ENCODE assay signal across 13 cellular contexts in genomic region chr6:88135578-88136114, GRCh38. TPM values are rescaled to one million over a fixed set of nuclear protein-coding genes. Genes with fewer than 3 reads are reported as not detected.
DNase-seq lines count a peak whose midpoint lies in the region; ATAC-seq and TF ChIP-seq lines count a peak whose summit lies in the region.
"Had no signal": no experiment of that assay in that cellular context is flagged by ENCODE, and none has a peak within 500 bp of the region (broad histone marks: within the 10 kb centered on the region; RNA-seq: fewer than 3 reads in every experiment).

No MANE protein-coding gene starts in this region.

- TF ChIP-seq CTCF in GM20000 (IDR thresholded peaks at IDR 0.05; ENCODE audit: extremely low read depth, missing control alignments) (no peak), ovary (IDR thresholded peaks at IDR 0.05) (no peak), coronary artery (IDR thresholded peaks at IDR 0.05) (no peak), suprapubic skin (IDR thresholded peaks at IDR 0.05) (no peak), foreskin keratinocyte (conservative IDR thresholded peaks at IDR 0.05) (no peak)

- intact Hi-C loops in ovary (cut with DNase I) = no loop called here

- H3K9me3 ChIP-seq in ovary = no peaks in the 10 kb centered on the region
- H3K9me3 ChIP-seq in suprapubic skin = no peaks in the 10 kb centered on the region

- ATAC-seq in GM18499 (IDR thresholded peaks at IDR 0.05; ENCODE audit: insufficient read depth, unreplicated experiment) (peak; percentile 71), HG03025 (IDR thresholded peaks at IDR 0.05; ENCODE audit: low FRiP score, unreplicated experiment) (peak; percentile 77), foreskin keratinocyte (no peak)
- ATAC-seq: K562 had no signal

- H3K4me1 ChIP-seq in ovary (ENCODE audit: insufficient read depth) (no peaks in the 10 kb centered on the region), suprapubic skin (no peaks in the 10 kb centered on the region), foreskin keratinocyte (no peaks in the 10 kb centered on the region)

- H3K27ac ChIP-seq in ovary (no peak overlapping the region), coronary artery (no peak overlapping the region), suprapubic skin (no peak overlapping the region), foreskin keratinocyte (no peak overlapping the region)
- H3K27ac ChIP-seq: C4-2B, cardiac muscle cell had no signal

- DNase-seq in GM20000 (ENCODE audit: low spot score) (peak; percentile 42), NCI-H82 treated with DMSO at 0.1 percent for 48 hours (lab: John Stamatoyannopoulos, UW; ENCODE audit: unreplicated experiment) (peak; percentile 82), ovary (no peak), coronary artery (ENCODE audit: low spot score) (no peak), suprapubic skin (ENCODE audit: low spot score in 2 of 2) (no peak), foreskin keratinocyte (no peak)
- DNase-seq: NCI-H446 treated with DMSO at 0.1 percent for 48 hours had no signal

- no peak for TF ChIP-seq POLR2A in ovary (IDR thresholded peaks at IDR 0.05)
- no peak for TF ChIP-seq POLR2A in suprapubic skin (IDR thresholded peaks at IDR 0.05)

- H3K36me3 ChIP-seq in ovary (no peaks in the 10 kb centered on the region), suprapubic skin (no peaks in the 10 kb centered on the region)
- H3K36me3 ChIP-seq: cardiac muscle cell had no signal

- no peaks in the 10 kb centered on the region for H3K27me3 ChIP-seq in ovary
- no peaks in the 10 kb centered on the region for H3K27me3 ChIP-seq in suprapubic skin
- no peaks in the 10 kb centered on the region for H3K27me3 ChIP-seq in foreskin keratinocyte
- H3K27me3 ChIP-seq: cardiac muscle cell had no signal

- H3K4me3 ChIP-seq in ovary (no peak overlapping the region), coronary artery (no peak overlapping the region), suprapubic skin (no peak overlapping the region)
- H3K4me3 ChIP-seq: cardiac muscle cell, K562, lung had no signal

- TF ChIP-seq EP300 in ovary (IDR thresholded peaks at IDR 0.05) (no peak), suprapubic skin (IDR thresholded peaks at IDR 0.05) (no peak)

- 46 to 78% (median 67%) methylated on average over 5 of the region's 5 CpGs for WGBS in ovary, 3 donors
- WGBS in suprapubic skin = 83% methylated on average over 5 of the region's 5 CpGs

RNA-seq across cellular contexts. Expression of gene CNR1, which starts 30.5 kb away (rescaled TPM):
- total RNA-seq in ovary (1 to 10 TPM in 6 of 7 donors, under 1 TPM in 1; 0.43 to 3.7 (median 1.8) TPM), suprapubic skin (10 to 100 TPM in 1 of 4 donors, 1 to 10 TPM in 3; 3.7 to 12.2 (median 6.4) TPM), foreskin keratinocyte (not detected in 2 replicates)
- polyA plus RNA-seq in ovary (1 to 10 TPM in 1 of 2 donors, under 1 TPM in 1; 0.80 to 4.2 TPM), foreskin keratinocyte (not detected in 2 replicates)

Comparison
In these comparisons a context has a peak if more than half of its experiments do, and no peak if none do; other contexts are left out.
1. DNase-seq: peak in GM20000 (single experiment) and NCI-H82 treated with DMSO at 0.1 percent for 48 hours (single experiment); none in ovary (0 of 5), coronary artery (single experiment), suprapubic skin (0 of 2) and foreskin keratinocyte (0 of 2).